In genomic region chr14:92729632-92730358, GRCh38 we compare ENCODE assay signal across 8 cellular contexts. TPM values are rescaled to one million over a fixed set of nuclear protein-coding genes. Genes with fewer than 3 reads are reported as not detected.
DNase-seq lines count a peak whose midpoint lies in the region; ATAC-seq, FAIRE-seq and TF ChIP-seq lines count a peak whose summit lies in the region.

No MANE protein-coding gene starts in this region.

- H3K4me3 ChIP-seq in bronchial epithelial cell (ENCODE audit: low read depth, low read length) (no peak overlapping the region), prostate gland (no peak overlapping the region)

- TF ChIP-seq CTCF in bronchial epithelial cell (IDR thresholded peaks at IDR 0.05; ENCODE audit: insufficient read depth, low read length, severe bottlenecking) (no peak), prostate gland (IDR thresholded peaks at IDR 0.05) (no peak)

- peaks cover 4% of the 10 kb centered on the region for H3K36me3 ChIP-seq in bronchial epithelial cell (ENCODE audit: control insufficient read depth, insufficient read depth, low read length)
- H3K36me3 ChIP-seq in prostate gland, result peaks cover 0 to 5% of the 10 kb centered on the region in 2 donors

- no peaks in the 10 kb centered on the region for H3K9me3 ChIP-seq in prostate gland

- DNase-seq in CD1c-positive myeloid dendritic cell (ENCODE audit: extremely low spot score) (peak; percentile 37), HT-29 (ENCODE audit: low spot score) (peak; percentile 11), bronchial epithelial cell (ENCODE audit: low read depth) (peak; percentile 48), DMS53 (lab: John Stamatoyannopoulos, UW) (no peak), prostate gland (ENCODE audit: low spot score) (no peak)
- no peak for DNase-seq in activated T-helper 2 cell treated with anti-CD3 and anti-CD28 coated beads, Interferon-gamma antibody, Interleukin-2, Interleukin-4, amounts not matched to agents 10 μg/mL and 5 μg/mL and 100 μg/mL, durations not matched to agents 14 hours and 24 hours and 36 hours (ENCODE audit: low spot score)

- no peak for FAIRE-seq in bronchial epithelial cell (lab: Jason Lieb, UNC)

- no peaks in the 10 kb centered on the region for H3K27me3 ChIP-seq in bronchial epithelial cell (ENCODE audit: control insufficient read depth, insufficient read depth, low read length)
- no peaks in the 10 kb centered on the region for H3K27me3 ChIP-seq in prostate gland (replicated peaks; ENCODE audit: insufficient read depth)

- peaks cover 60% of the 10 kb centered on the region for H3K27me3 Mint-ChIP-seq in activated T-helper 2 cell treated with anti-CD3 and anti-CD28 coated beads, Interferon-gamma antibody, Interleukin-2, Interleukin-4, amounts not matched to agents 10 μg/mL and 5 μg/mL and 100 μg/mL, durations not matched to agents 14 hours and 24 hours and 36 hours (ENCODE audit: low read depth)

- peaks cover 8% of the 10 kb centered on the region for H3K4me1 ChIP-seq in prostate gland (replicated peaks)

- no peak for TF ChIP-seq POLR2A in prostate gland (IDR thresholded peaks at IDR 0.05)

- peaks cover 5% of the 10 kb centered on the region for H3K36me3 Mint-ChIP-seq in activated T-helper 2 cell treated with anti-CD3 and anti-CD28 coated beads, Interferon-gamma antibody, Interleukin-2, Interleukin-4, amounts not matched to agents 10 μg/mL and 5 μg/mL and 100 μg/mL, durations not matched to agents 14 hours and 24 hours and 36 hours (ENCODE audit: low read depth)

- H3K4me3 Mint-ChIP-seq in activated T-helper 2 cell treated with anti-CD3 and anti-CD28 coated beads, Interferon-gamma antibody, Interleukin-2, Interleukin-4, amounts not matched to agents 10 μg/mL and 5 μg/mL and 100 μg/mL, durations not matched to agents 14 hours and 24 hours and 36 hours (ENCODE audit: low read depth), result no peak overlapping the region

- H3K4me1 Mint-ChIP-seq in activated T-helper 2 cell treated with anti-CD3 and anti-CD28 coated beads, Interferon-gamma antibody, Interleukin-2, Interleukin-4, amounts not matched to agents 10 μg/mL and 5 μg/mL and 100 μg/mL, durations not matched to agents 14 hours and 24 hours and 36 hours (ENCODE audit: low read depth), result peaks cover 24% of the 10 kb centered on the region

- 77% methylated on average over 14 of the region's 14 CpGs for WGBS in prostate gland

- intact Hi-C loops in prostate gland (cut with DNase I), result no loop called here
- intact Hi-C loops in activated T-helper 2 cell treated with anti-CD3 and anti-CD28 coated beads, Interferon-gamma antibody, Interleukin-2, Interleukin-4, amounts not matched to agents 10 μg/mL and 5 μg/mL and 100 μg/mL, durations not matched to agents 14 hours and 24 hours and 36 hours (cut with micrococcal nuclease), result loop anchor here (1.0 to 2.0 kb wide), 2 partner anchors 19 to 39 kb away; partner anchors contain the start of gene LGMN

- H3K27ac Mint-ChIP-seq in activated T-helper 2 cell treated with anti-CD3 and anti-CD28 coated beads, Interferon-gamma antibody, Interleukin-2, Interleukin-4, amounts not matched to agents 10 μg/mL and 5 μg/mL and 100 μg/mL, durations not matched to agents 14 hours and 24 hours and 36 hours, result no peak overlapping the region

- no peak overlapping the region for H3K27ac ChIP-seq in prostate gland

- peaks cover 16% of the 10 kb centered on the region for H3K9me3 Mint-ChIP-seq in activated T-helper 2 cell treated with anti-CD3 and anti-CD28 coated beads, Interferon-gamma antibody, Interleukin-2, Interleukin-4, amounts not matched to agents 10 μg/mL and 5 μg/mL and 100 μg/mL, durations not matched to agents 14 hours and 24 hours and 36 hours

- ATAC-seq in GM21390 (IDR thresholded peaks at IDR 0.05; ENCODE audit: unreplicated experiment) (peak; percentile 71), GM21381 (IDR thresholded peaks at IDR 0.05; ENCODE audit: unreplicated experiment) (no peak)

RNA-seq across cellular contexts. Expression of gene LGMN, which starts 18.6 kb away (rescaled TPM):
- 51.5 and 62.2 TPM in 2 replicates for total RNA-seq in HT-29 (2014; rRNA removed; shearing (Covaris generic))
- total RNA-seq in bronchial epithelial cell (34.0 and 59.3 TPM in 2 replicates), prostate gland (100 to 1,000 TPM in 1 of 2 donors, 10 to 100 TPM in 1; 88.3 to 155 TPM)
- 1.1 and 1.3 TPM in 2 replicates for total RNA-seq in activated T-helper 2 cell treated with anti-CD3 and anti-CD28 coated beads, Interferon-gamma antibody, Interleukin-2, Interleukin-4, amounts not matched to agents 10 μg/mL and 5 μg/mL and 100 μg/mL, durations not matched to agents 14 hours and 24 hours and 36 hours

Comparison
In these comparisons a context has a peak if more than half of its experiments do, and no peak if none do; other contexts are left out.
1. DNase-seq: peak in CD1c-positive myeloid dendritic cell (single experiment), HT-29 (single experiment) and bronchial epithelial cell (single experiment); none in DMS53 (single experiment), prostate gland (single experiment) and activated T-helper 2 cell treated with anti-CD3 and anti-CD28 coated beads, Interferon-gamma antibody, Interleukin-2, Interleukin-4, amounts not matched to agents 10 μg/mL and 5 μg/mL and 100 μg/mL, durations not matched to agents 14 hours and 24 hours and 36 hours (single experiment).
2. RNA of gene LGMN, which starts 18.6 kb away (total RNA-seq): 88.3 to 155 TPM in prostate gland, 51.5 to 62.2 TPM in HT-29 and 34.0 to 59.3 TPM in bronchial epithelial cell; 1.1 to 1.3 TPM in activated T-helper 2 cell treated with anti-CD3 and anti-CD28 coated beads, Interferon-gamma antibody, Interleukin-2, Interleukin-4, amounts not matched to agents 10 μg/mL and 5 μg/mL and 100 μg/mL, durations not matched to agents 14 hours and 24 hours and 36 hours; every median in the first group is over 10 times any median in the second.